Comparison of ENCODE assay signal across 13 cellular contexts in genomic region chr6:3377536-3378397, GRCh38.
DNase-seq lines count a peak whose midpoint lies in the region; ATAC-seq, FAIRE-seq and TF ChIP-seq lines count a peak whose summit lies in the region.
"Had no signal": no experiment of that assay in that cellular context is flagged by ENCODE, and none has a peak within 500 bp of the region (broad histone marks: within the 10 kb centered on the region; RNA-seq: fewer than 3 reads in every experiment).

No MANE protein-coding gene starts in this region.

- peak overlapping the region; percentile 11 for H3K27ac Mint-ChIP-seq in activated CD8-positive, alpha-beta T cell treated with anti-CD3 and anti-CD28 coated beads for 36 hours
- H3K27ac Mint-ChIP-seq: activated CD4-positive, alpha-beta memory T cell treated with anti-CD3 and anti-CD28 coated beads, Interleukin-2, amount 10 ng/mL, durations not matched to agents 7 days and 5 days; T-helper 1 cell treated with Interleukin-12 subunit alpha and Interleukin-12 subunit beta and Interleukin-4 antibody, amounts not matched to agents 30 μg/mL and 1 μg/mL, for 36 hours had no signal

- H3K9me3 Mint-ChIP-seq in activated CD8-positive, alpha-beta T cell treated with anti-CD3 and anti-CD28 coated beads for 36 hours: no peaks in the 10 kb centered on the region
- H3K9me3 Mint-ChIP-seq: activated CD4-positive, alpha-beta memory T cell treated with anti-CD3 and anti-CD28 coated beads, Interleukin-2, amount 10 ng/mL, durations not matched to agents 7 days and 5 days; T-helper 1 cell treated with Interleukin-12 subunit alpha and Interleukin-12 subunit beta and Interleukin-4 antibody, amounts not matched to agents 30 μg/mL and 1 μg/mL, for 36 hours had no signal

- in situ Hi-C loops in HAP-1 (cut with MboI; ENCODE audit: low sequenced_read_pairs): no loop called here

- H3K36me3 Mint-ChIP-seq in activated CD8-positive, alpha-beta T cell treated with anti-CD3 and anti-CD28 coated beads for 36 hours (ENCODE audit: low read depth): no peaks in the 10 kb centered on the region

- TF ChIP-seq EP300 in gastroesophageal sphincter (IDR thresholded peaks at IDR 0.05): no peak

- peaks cover 39% of the 10 kb centered on the region for H3K4me1 ChIP-seq in HEK293 (ENCODE audit: control insufficient read depth, insufficient read depth, low read length)
- H3K4me1 ChIP-seq in gastroesophageal sphincter: peaks cover 0 to 32% (median 0%) of the 10 kb centered on the region in 3 donors
- peaks cover 12% of the 10 kb centered on the region for H3K4me1 ChIP-seq in psoas muscle
- no peaks in the 10 kb centered on the region for H3K4me1 ChIP-seq in HAP-1
- H3K4me1 ChIP-seq: tibial artery had no signal

- H3K4me3 ChIP-seq in HEK293 (ENCODE audit: low read depth, low read length): no peak overlapping the region
- no peak overlapping the region for H3K4me3 ChIP-seq in gastroesophageal sphincter
- H3K4me3 ChIP-seq in psoas muscle: no peak overlapping the region
- H3K4me3 ChIP-seq in HAP-1: no peak overlapping the region
- H3K4me3 ChIP-seq: mucosa of descending colon, tibial artery had no signal

- H3K36me3 ChIP-seq in HEK293 (ENCODE audit: control insufficient read depth in 2 of 2, insufficient read depth in 1 of 2, low read length in 2 of 2) (no peaks in the 10 kb centered on the region), gastroesophageal sphincter (no peaks in the 10 kb centered on the region), psoas muscle (ENCODE audit: insufficient read depth in 1 of 2, low read depth in 1 of 2) (no peaks in the 10 kb centered on the region), HAP-1 (replicated peaks) (no peaks in the 10 kb centered on the region)
- H3K36me3 ChIP-seq: tibial artery had no signal

- TF ChIP-seq POLR2A in gastroesophageal sphincter (IDR thresholded peaks at IDR 0.05): no peak

- H3K27me3 ChIP-seq in gastroesophageal sphincter (no peaks in the 10 kb centered on the region), psoas muscle (ENCODE audit: insufficient read depth in 3 of 3, low read length in 2 of 3) (no peaks in the 10 kb centered on the region), HAP-1 (ENCODE audit: low read depth) (no peaks in the 10 kb centered on the region)
- H3K27me3 ChIP-seq: tibial artery had no signal

- peaks cover 6% of the 10 kb centered on the region for H3K27me3 Mint-ChIP-seq in activated CD8-positive, alpha-beta T cell treated with anti-CD3 and anti-CD28 coated beads for 36 hours

- H3K27ac ChIP-seq in HEK293 (ENCODE audit: extremely low read depth, low read depth, low read length) (no peak overlapping the region), gastroesophageal sphincter (peak overlapping the region in 3 of 4 donors; percentile 15 to 61 (median 35)), psoas muscle (peak overlapping the region; percentile 21)
- H3K27ac ChIP-seq: tibial artery had no signal

- POLR2A ChIA-PET in HEK293 (lab: Yijun Ruan, JAX) (no interaction called here), HEK293T (lab: Yijun Ruan, JAX) (no interaction called here)
- POLR2A ChIA-PET in activated CD8-positive, alpha-beta T cell treated with anti-CD3 and anti-CD28 coated beads for 36 hours (lab: Charles Lee): interaction anchor here (0.6 kb wide), 1 partner anchor 20 kb away, joined by 3 read pairs; no protein-coding TSS in a partner anchor

- TF ChIP-seq CTCF in HEK293 (tag by site-specific recombination; IDR thresholded peaks at IDR 0.05): no peak
- TF ChIP-seq CTCF in activated CD8-positive, alpha-beta T cell treated with anti-CD3 and anti-CD28 coated beads for 36 hours (IDR thresholded peaks at IDR 0.05): no peak
- TF ChIP-seq CTCF in gastroesophageal sphincter (IDR thresholded peaks at IDR 0.05): no peak
- no peak for TF ChIP-seq CTCF in psoas muscle (IDR thresholded peaks at IDR 0.05)
- no peak for TF ChIP-seq CTCF in D721Med (IDR thresholded peaks at IDR 0.05; ENCODE audit: insufficient read depth, missing control alignments)

- intact Hi-C loops in activated CD8-positive, alpha-beta T cell treated with anti-CD3 and anti-CD28 coated beads for 36 hours (cut with micrococcal nuclease): no loop called here
- intact Hi-C loops in psoas muscle (cut with DNase I): no loop called here

- H3K9me3 ChIP-seq in HEK293 (ENCODE audit: control insufficient read depth, insufficient read depth, low read depth, low read length): no peaks in the 10 kb centered on the region
- no peaks in the 10 kb centered on the region for H3K9me3 ChIP-seq in gastroesophageal sphincter
- no peaks in the 10 kb centered on the region for H3K9me3 ChIP-seq in psoas muscle
- H3K9me3 ChIP-seq in HAP-1: no peaks in the 10 kb centered on the region
- H3K9me3 ChIP-seq: mucosa of descending colon, tibial artery had no signal

- H3K4me3 Mint-ChIP-seq in activated CD8-positive, alpha-beta T cell treated with anti-CD3 and anti-CD28 coated beads for 36 hours: no peak overlapping the region
- H3K4me3 Mint-ChIP-seq: activated CD4-positive, alpha-beta memory T cell treated with anti-CD3 and anti-CD28 coated beads, Interleukin-2, amount 10 ng/mL, durations not matched to agents 7 days and 5 days; T-helper 1 cell treated with Interleukin-12 subunit alpha and Interleukin-12 subunit beta and Interleukin-4 antibody, amounts not matched to agents 30 μg/mL and 1 μg/mL, for 36 hours had no signal

- peak; percentile 77 for ATAC-seq in activated CD8-positive, alpha-beta T cell treated with anti-CD3 and anti-CD28 coated beads for 36 hours
- ATAC-seq in gastroesophageal sphincter (no peak), psoas muscle (peak; percentile 39 to 75 (median 70))

- no peak for FAIRE-seq in D721Med (lab: Jason Lieb, UNC)
- FAIRE-seq: endometrium had no signal

- H3K4me1 Mint-ChIP-seq in activated CD8-positive, alpha-beta T cell treated with anti-CD3 and anti-CD28 coated beads for 36 hours (ENCODE audit: low read depth): peaks cover 12% of the 10 kb centered on the region

- CTCF ChIA-PET in HEK293 (lab: Yijun Ruan, JAX) (interaction anchor here (0.6 to 0.7 kb wide), 2 partner anchors 13 to 133 kb away, joined by 3 read pairs; no protein-coding TSS in a partner anchor), HEK293T (lab: Yijun Ruan, JAX) (interaction anchor here (0.7 kb wide), 1 partner anchor 47 kb away, joined by 3 read pairs; no protein-coding TSS in a partner anchor)
- CTCF ChIA-PET in activated CD8-positive, alpha-beta T cell treated with anti-CD3 and anti-CD28 coated beads for 36 hours (lab: Charles Lee): interaction anchor here (0.6 to 1.5 kb wide), 2 partner anchors 33 to 471 kb away, joined by 3 to 4 read pairs; no protein-coding TSS in a partner anchor

- peak; percentile 12 for DNase-seq in activated CD8-positive, alpha-beta T cell treated with anti-CD3 and anti-CD28 coated beads for 36 hours
- DNase-seq in psoas muscle (no peak), HAP-1 (ENCODE audit: low spot score in 2 of 2) (no peak), D721Med (ENCODE audit: insufficient read length, low spot score) (no peak), HEK293T (ENCODE audit: extremely low spot score) (no peak)
- DNase-seq: activated CD4-positive, alpha-beta memory T cell treated with anti-CD3 and anti-CD28 coated beads, Interleukin-2, amount 10 ng/mL, durations not matched to agents 7 days and 5 days; amniotic stem cell; tibial artery had no signal

- 71 to 79% methylated on average over 3 to 15 of the region's 17 CpGs for WGBS in gastroesophageal sphincter (ENCODE audit: low coverage in 1 of 2), 2 donors
- WGBS in psoas muscle, 3 donors: 40 to 79% (median 54%) methylated on average over 17 of the region's 17 CpGs

TF ChIP-seq in HEK293, 187 proteins besides CTCF, POLR2A, EP300 and RAD21:
- TF ChIP-seq ZNF404 (tag by site-specific recombination; IDR thresholded peaks at IDR 0.05) (no peak), ZNF302 (tag by site-specific recombination; IDR thresholded peaks at IDR 0.05; ENCODE audit: low read depth) (no peak), MEIS1 (CRISPR knock-in tag; IDR thresholded peaks at IDR 0.05; ENCODE audit: borderline replicate concordance) (no peak), ZNF221 (tag by site-specific recombination; IDR thresholded peaks at IDR 0.05; ENCODE audit: borderline replicate concordance) (no peak), ZNF600 (tag by site-specific recombination; IDR thresholded peaks at IDR 0.05) (0 out of 2 replicates have a peak, but pooled peaks have one; percentile 25), ZIC2 (tag by site-specific recombination; IDR thresholded peaks at IDR 0.05) (peak; percentile 51)

TF ChIP-seq in HEK293T, 16 proteins besides CTCF, POLR2A, EP300 and RAD21:
- TF ChIP-seq LEF1 (IDR thresholded peaks at IDR 0.05; ENCODE audit: borderline replicate concordance) (no peak), ELF4 (IDR thresholded peaks at IDR 0.05) (no peak), SP1 (IDR thresholded peaks at IDR 0.05) (no peak), ZNF384 (IDR thresholded peaks at IDR 0.05) (no peak), FOXK2 (IDR thresholded peaks at IDR 0.05) (no peak)
